Comparison of ENCODE assay signal across 1 cellular context in genomic region chr7:158950914-158951635, GRCh38.
TF ChIP-seq lines count a peak whose summit lies in the region.

No MANE protein-coding gene starts in this region.

TF ChIP-seq in GM12878, 131 proteins besides CTCF, POLR2A, EP300 and RAD21 (continued from another document):
- TF ChIP-seq, protein P1, sequence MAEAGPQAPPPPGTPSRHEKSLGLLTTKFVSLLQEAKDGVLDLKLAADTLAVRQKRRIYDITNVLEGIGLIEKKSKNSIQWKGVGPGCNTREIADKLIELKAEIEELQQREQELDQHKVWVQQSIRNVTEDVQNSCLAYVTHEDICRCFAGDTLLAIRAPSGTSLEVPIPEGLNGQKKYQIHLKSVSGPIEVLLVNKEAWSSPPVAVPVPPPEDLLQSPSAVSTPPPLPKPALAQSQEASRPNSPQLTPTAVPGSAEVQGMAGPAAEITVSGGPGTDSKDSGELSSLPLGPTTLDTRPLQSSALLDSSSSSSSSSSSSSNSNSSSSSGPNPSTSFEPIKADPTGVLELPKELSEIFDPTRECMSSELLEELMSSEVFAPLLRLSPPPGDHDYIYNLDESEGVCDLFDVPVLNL (IDR thresholded peaks at IDR 0.05; ENCODE audit: low read depth, low read length) = no peak
- TF ChIP-seq EGR1 (IDR thresholded peaks at IDR 0.05; ENCODE audit: borderline replicate concordance in 1 of 2, low read depth in 2 of 2, low read length in 2 of 2) (no peak), FOS (IDR thresholded peaks at IDR 0.05; ENCODE audit: borderline replicate concordance, extremely low read depth, insufficient read length) (no peak), BCL11A (IDR thresholded peaks at IDR 0.05; ENCODE audit: low read depth, low read length) (no peak), ZBTB4 (CRISPR knock-in tag; IDR thresholded peaks at IDR 0.05) (no peak)
